Comparison of ENCODE assay signal across 27 cellular contexts in the genomic region with DNA sequence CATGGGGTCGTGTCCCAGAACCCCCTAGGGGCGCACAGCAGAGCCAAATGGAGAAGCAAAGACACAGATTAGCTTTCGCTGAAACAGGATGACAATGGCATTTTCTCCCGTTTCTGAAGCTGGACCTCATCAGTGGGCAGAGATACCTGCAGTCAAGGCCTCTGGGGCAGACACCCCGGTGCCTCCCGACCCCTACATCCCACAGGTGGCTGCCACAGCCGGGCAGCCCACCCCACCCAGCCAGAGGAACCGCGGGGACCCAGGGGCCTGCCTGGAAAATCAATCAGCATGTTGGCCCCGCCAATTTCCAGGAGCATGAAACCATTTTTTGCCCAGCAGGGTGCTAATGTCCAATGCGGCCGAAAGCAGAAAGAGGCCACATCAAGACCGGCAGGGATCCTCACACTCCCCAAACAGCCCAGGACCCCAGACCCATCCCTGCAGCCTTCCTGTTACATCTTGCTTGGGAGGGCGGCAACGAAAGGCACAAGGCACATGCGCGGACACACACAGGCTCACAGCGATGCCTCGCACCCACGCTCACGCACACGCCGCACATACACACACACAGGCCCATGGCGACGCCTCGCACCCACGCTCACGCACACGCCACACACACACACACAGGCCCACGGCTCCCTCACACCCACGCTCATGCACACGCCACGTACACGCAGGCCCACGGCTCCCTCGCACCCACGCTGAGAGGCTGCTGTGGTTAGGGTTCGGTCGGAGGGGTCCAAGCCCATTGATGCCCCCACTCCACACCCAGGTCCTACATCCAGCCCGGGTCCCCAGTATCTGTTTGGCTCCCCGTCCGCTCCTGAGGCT.
"Had no signal": no experiment of that assay in that cellular context is flagged by ENCODE, and none has a peak within 500 bp of the region (broad histone marks: within the 10 kb centered on the region; RNA-seq: fewer than 3 reads in every experiment).

No MANE protein-coding gene starts in this region.

- H3K27me3 Mint-ChIP-seq: activated CD4-positive, alpha-beta T cell treated with anti-CD3 and anti-CD28 coated beads, Interleukin-2, amount 10 ng/mL, durations not matched to agents 7 days and 5 days had no signal

- H3K4me3 ChIP-seq: body of pancreas, cardiac muscle cell, hepatocyte, prostate gland, thoracic aorta, vagina had no signal

- DNase-seq: activated CD4-positive, alpha-beta T cell treated with anti-CD3 and anti-CD28 coated beads, Interleukin-2, amount 10 ng/mL, durations not matched to agents 7 days and 5 days; activated CD4-positive, CD25-positive, alpha-beta regulatory T cell treated with anti-CD3 and anti-CD28 coated beads, Interleukin-2, amount 50 U/mL, for 72 hours; activated CD8-positive, alpha-beta T cell treated with anti-CD3 and anti-CD28 coated beads for 36 hours; activated gamma-delta T cell; activated naive CD4-positive, alpha-beta T cell treated with anti-CD3 and anti-CD28 coated beads, Interleukin-2, amount 50 U/mL, for 16 hours; activated naive CD8-positive, alpha-beta T cell treated with anti-CD3 and anti-CD28 coated beads, Interleukin-2, amount 50 U/mL, for 24 hours; body of pancreas; effector memory CD4-positive, alpha-beta T cell; foreskin keratinocyte; immature natural killer cell; kidney glomerular epithelial cell; small intestine; stimulated activated CD4-positive, alpha-beta T cell treated with anti-CD3 and anti-CD28 coated beads, Interleukin-15, amount 100 ng/mL, for 24 hours; stimulated activated naive CD4-positive, alpha-beta T cell treated with Interleukin-2 at 50 U/mL for 16 hours; T-cell; WERI-Rb-1 had no signal

- H3K9me3 Mint-ChIP-seq: activated CD4-positive, alpha-beta T cell treated with anti-CD3 and anti-CD28 coated beads, Interleukin-2, amount 10 ng/mL, durations not matched to agents 7 days and 5 days; activated CD8-positive, alpha-beta T cell treated with anti-CD3 and anti-CD28 coated beads for 36 hours; activated naive CD8-positive, alpha-beta T cell treated with anti-CD3 and anti-CD28 coated beads, Interleukin-2, amount 50 U/mL, for 24 hours; activated T-helper 1 cell treated with anti-CD3 and anti-CD28 coated beads, Interleukin-12 subunit alpha, Interleukin-12 subunit beta, Interleukin-2, Interleukin-4 antibody, amounts not matched to agents 30 ng/mL and 10 ng/mL and 1 ng/mL, durations not matched to agents 14 hours and 24 hours and 36 hours; immature natural killer cell; memory B cell; neural crest cell; T-cell; T-helper 2 cell treated with Interferon-gamma antibody and Interleukin-4, amounts not matched to agents 5 μg/mL and 100 μg/mL, for 36 hours; type B pancreatic cell had no signal

- H2AFZ ChIP-seq: hepatocyte had no signal

- H3K36me3 ChIP-seq: cardiac muscle cell, prostate gland, thoracic aorta, vagina, WERI-Rb-1 had no signal

- H3K27ac Mint-ChIP-seq: activated CD4-positive, alpha-beta T cell treated with anti-CD3 and anti-CD28 coated beads, Interleukin-2, amount 10 ng/mL, durations not matched to agents 7 days and 5 days; activated CD8-positive, alpha-beta T cell treated with anti-CD3 and anti-CD28 coated beads for 36 hours; activated naive CD8-positive, alpha-beta T cell treated with anti-CD3 and anti-CD28 coated beads, Interleukin-2, amount 50 U/mL, for 24 hours; activated T-helper 1 cell treated with anti-CD3 and anti-CD28 coated beads, Interleukin-12 subunit alpha, Interleukin-12 subunit beta, Interleukin-2, Interleukin-4 antibody, amounts not matched to agents 30 ng/mL and 10 ng/mL and 1 ng/mL, durations not matched to agents 14 hours and 24 hours and 36 hours; immature natural killer cell; memory B cell; T-cell; T-helper 2 cell treated with Interferon-gamma antibody and Interleukin-4, amounts not matched to agents 5 μg/mL and 100 μg/mL, for 36 hours; type B pancreatic cell had no signal

- H3K27ac ChIP-seq: body of pancreas, cardiac muscle cell, foreskin keratinocyte, hepatocyte, prostate gland, thoracic aorta, vagina, WERI-Rb-1 had no signal

- H3K27me3 ChIP-seq: cardiac muscle cell, hepatocyte, vagina had no signal

- H3K4me2 ChIP-seq: hepatocyte had no signal

- H3K36me3 Mint-ChIP-seq: immature natural killer cell, memory B cell, T-cell, type B pancreatic cell had no signal

- ATAC-seq: activated CD8-positive, alpha-beta T cell treated with anti-CD3 and anti-CD28 coated beads for 36 hours; activated naive CD8-positive, alpha-beta T cell treated with anti-CD3 and anti-CD28 coated beads, Interleukin-2, amount 50 U/mL, for 24 hours; body of pancreas; foreskin keratinocyte; sciatic nerve; T-cell had no signal

- H3K4me1 Mint-ChIP-seq: activated CD4-positive, alpha-beta T cell treated with anti-CD3 and anti-CD28 coated beads, Interleukin-2, amount 10 ng/mL, durations not matched to agents 7 days and 5 days; activated naive CD8-positive, alpha-beta T cell treated with anti-CD3 and anti-CD28 coated beads, Interleukin-2, amount 50 U/mL, for 24 hours; immature natural killer cell; memory B cell; T-cell had no signal

- H3K79me2 ChIP-seq: hepatocyte had no signal

- H3K4me3 Mint-ChIP-seq: activated CD4-positive, alpha-beta T cell treated with anti-CD3 and anti-CD28 coated beads, Interleukin-2, amount 10 ng/mL, durations not matched to agents 7 days and 5 days; activated CD8-positive, alpha-beta T cell treated with anti-CD3 and anti-CD28 coated beads for 36 hours; activated naive CD8-positive, alpha-beta T cell treated with anti-CD3 and anti-CD28 coated beads, Interleukin-2, amount 50 U/mL, for 24 hours; activated T-helper 1 cell treated with anti-CD3 and anti-CD28 coated beads, Interleukin-12 subunit alpha, Interleukin-12 subunit beta, Interleukin-2, Interleukin-4 antibody, amounts not matched to agents 30 ng/mL and 10 ng/mL and 1 ng/mL, durations not matched to agents 14 hours and 24 hours and 36 hours; immature natural killer cell; memory B cell; neural crest cell; T-cell; T-helper 2 cell treated with Interferon-gamma antibody and Interleukin-4, amounts not matched to agents 5 μg/mL and 100 μg/mL, for 36 hours; type B pancreatic cell had no signal

- H3K4me1 ChIP-seq: body of pancreas, foreskin keratinocyte, vagina had no signal

- H3K9me3 ChIP-seq: body of pancreas, prostate gland, thoracic aorta, vagina had no signal
